Comparison of ENCODE assay signal across 8 cellular contexts in genomic region chr2:170928036-170928823, GRCh38. TPM values are rescaled to one million over a fixed set of nuclear protein-coding genes. Genes with fewer than 3 reads are reported as not detected.
DNase-seq lines count a peak whose midpoint lies in the region; ATAC-seq, FAIRE-seq and TF ChIP-seq lines count a peak whose summit lies in the region.

No MANE protein-coding gene starts in this region.

- intact Hi-C loops in heart left ventricle (cut with DNase I) (loop anchor here in 2 of 10 donors (2.0 to 5.0 kb wide), 3 partner anchors 233 to 507 kb away; partner anchors contain the start of genes DCAF17 (in 1 of the 2) and TLK1 (in 1 of the 2)), left ventricle myocardium superior (cut with micrococcal nuclease) (no loop called here), kidney (cut with DNase I) (no loop called here), stomach (cut with DNase I; ENCODE audit: low total_unique reads) (no loop called here)

- no peaks in the 10 kb centered on the region for H3K9me3 ChIP-seq in heart left ventricle
- H3K9me3 ChIP-seq in kidney (ENCODE audit: control insufficient read depth in 1 of 2, low read length in 2 of 2), result peaks cover 0 to 8% of the 10 kb centered on the region in 2 donors
- H3K9me3 ChIP-seq in stomach, result peaks cover 0 to 13% (median 4%) of the 10 kb centered on the region in 4 donors

- TF ChIP-seq POLR2A in heart left ventricle (IDR thresholded peaks at IDR 0.05) (no peak), stomach (IDR thresholded peaks at IDR 0.05) (no peak)

- H3K4me3 ChIP-seq in heart left ventricle (peak overlapping the region; percentile 8 to 93 (median 76)), astrocyte of the spinal cord (ENCODE audit: low read depth, low read length) (peak overlapping the region; percentile 46), kidney (ENCODE audit: low read length in 2 of 2) (peak overlapping the region; percentile 53 to 58), stomach (peak overlapping the region; percentile 67 to 96 (median 92))

- H3K36me3 ChIP-seq in heart left ventricle (no peaks in the 10 kb centered on the region), kidney (ENCODE audit: control insufficient read depth in 1 of 2, insufficient read depth in 2 of 2, low read length in 2 of 2) (no peaks in the 10 kb centered on the region), stomach (no peaks in the 10 kb centered on the region)

- peak in 1 of 5 donors; percentile 27 for DNase-seq in heart left ventricle
- DNase-seq in left ventricle myocardium superior, result no peak
- peak; percentile 77 for DNase-seq in NCI-H510A treated with DMSO at 0.1 percent for 48 hours (lab: John Stamatoyannopoulos, UW)
- peak; percentile 6 for DNase-seq in astrocyte of the spinal cord (ENCODE audit: low read depth, low spot score)
- no peak for DNase-seq in kidney
- no peak for DNase-seq in stomach
- DNase-seq in G401 (ENCODE audit: low spot score), result no peak

- FAIRE-seq in kidney (lab: Jason Lieb, UNC), result no peak

- TF ChIP-seq EP300 in stomach (IDR thresholded peaks at IDR 0.05), result no peak

- TF ChIP-seq CTCF in heart left ventricle (IDR thresholded peaks at IDR 0.05), result no peak
- TF ChIP-seq CTCF in astrocyte of the spinal cord (IDR thresholded peaks at IDR 0.05; ENCODE audit: low read depth, low read length), result no peak
- TF ChIP-seq CTCF in kidney (IDR thresholded peaks at IDR 0.05; ENCODE audit: borderline replicate concordance, extremely low read depth, insufficient read depth), result peak; percentile 2
- no peak for TF ChIP-seq CTCF in stomach (IDR thresholded peaks at IDR 0.05)

- 59 to 66% (median 63%) methylated on average over 17 of the region's 17 CpGs for WGBS in heart left ventricle, 4 donors
- WGBS in stomach, 5 donors, result 61 to 65% (median 65%) methylated on average over 17 of the region's 17 CpGs

- in situ Hi-C loops in astrocyte of the spinal cord (cut with HindIII; ENCODE audit: low sequenced_read_pairs), result no loop called here
- in situ Hi-C loops in G401 (cut with HindIII; ENCODE audit: low sequenced_read_pairs), result no loop called here

- ATAC-seq in heart left ventricle (no peak), left ventricle myocardium superior (no peak), GM21529 (IDR thresholded peaks at IDR 0.05; ENCODE audit: unreplicated experiment) (no peak)

- H3K27me3 ChIP-seq in heart left ventricle, result no peaks in the 10 kb centered on the region
- no peaks in the 10 kb centered on the region for H3K27me3 ChIP-seq in stomach

- H3K27ac ChIP-seq in heart left ventricle (peak overlapping the region; percentile 19 to 97 (median 72)), kidney (ENCODE audit: low read depth in 2 of 2, low read length in 2 of 2) (peak overlapping the region in 1 of 2 donors; percentile 3), stomach (peak overlapping the region; percentile 45 to 96 (median 95))

- H3K4me1 ChIP-seq in heart left ventricle (peaks cover 0 to 38% (median 27%) of the 10 kb centered on the region in 12 donors), kidney (ENCODE audit: control insufficient read depth in 1 of 2, insufficient read depth in 1 of 2, low read depth in 1 of 2, low read length in 2 of 2) (peaks cover 7 to 12% of the 10 kb centered on the region in 2 donors), stomach (peaks cover 26 to 42% (median 39%) of the 10 kb centered on the region in 4 donors)

- H3K9ac ChIP-seq in kidney (ENCODE audit: low read length in 2 of 2), result peak overlapping the region; percentile 43 to 83

RNA-seq across cellular contexts. Expression of gene GORASP2, which starts 0.8 kb away (rescaled TPM):
- total RNA-seq in heart left ventricle, result 10 to 100 TPM; 47.5 to 76.1 (median 62.6) TPM
- 10 to 100 TPM; 24.5 to 84.9 TPM for polyA plus RNA-seq in heart left ventricle
- total RNA-seq in left ventricle myocardium superior, result 59.0 TPM
- 70.4 TPM for total RNA-seq in kidney
- polyA plus RNA-seq in kidney (ENCODE audit: insufficient read depth, low read depth, low replicate concordance), result 40.4 TPM
- 100 to 1,000 TPM in 2 of 5 donors, 10 to 100 TPM in 2, 1 to 10 TPM in 1; 9.9 to 141 (median 48.8) TPM for total RNA-seq in stomach
- polyA plus RNA-seq in stomach, result 10 to 100 TPM; 24.6 to 36.5 (median 31.0) TPM
- total RNA-seq in G401 (2014; rRNA removed; shearing (Covaris generic)), result 40.5 and 67.1 TPM in 2 replicates

Comparison
In these comparisons a context has a peak if more than half of its experiments do, and no peak if none do; other contexts are left out.
1. DNase-seq: peak in NCI-H510A treated with DMSO at 0.1 percent for 48 hours (single experiment) and astrocyte of the spinal cord (single experiment); none in left ventricle myocardium superior (single experiment), kidney (single experiment), stomach (single experiment) and G401 (single experiment).
2. Peak in every context shown above with its lines, with median percentiles within 50 percentile points of each other: H3K4me3 ChIP-seq.